8 cellular contexts compared by ENCODE assay signal in genomic region chr5:132962429-132962928, GRCh38. TPM values are rescaled to one million over a fixed set of nuclear protein-coding genes. Genes with fewer than 3 reads are reported as not detected.
DNase-seq lines count a peak whose midpoint lies in the region; ATAC-seq and TF ChIP-seq lines count a peak whose summit lies in the region.

No MANE protein-coding gene starts in this region.

- DNase-seq in AG04449 (ENCODE audit: low read depth, low spot score) = peak; percentile 19
- peak; percentile 54 for DNase-seq in GM10266 (ENCODE audit: extremely low spot score)
- DNase-seq in NCI-H2227 (lab: John Stamatoyannopoulos, UW; ENCODE audit: unreplicated experiment) = peak; percentile 49
- peak; percentile 8 to 13 for DNase-seq in activated CD4-positive, alpha-beta T cell treated with anti-CD3 and anti-CD28 coated beads, Interleukin-2, amount 50 U/mL, for 48 hours
- DNase-seq in fibroblast of the aortic adventitia (ENCODE audit: low read depth) = peak; percentile 81
- DNase-seq in natural killer cell treated with Interleukin-12 subunit alpha and Interleukin-12 subunit beta and Interleukin-15 and Interleukin-18, amount 100 ng/mL, for 72 hours (ENCODE audit: low spot score) = no peak
- DNase-seq in OCI-M2 (lab: John Stamatoyannopoulos, UW; ENCODE audit: unreplicated experiment) = no peak

- H3K4me3 Mint-ChIP-seq in natural killer cell treated with Interleukin-12 subunit alpha and Interleukin-12 subunit beta and Interleukin-15 and Interleukin-18, amount 100 ng/mL, for 72 hours = peak overlapping the region; percentile 92

- H3K27me3 Mint-ChIP-seq in natural killer cell treated with Interleukin-12 subunit alpha and Interleukin-12 subunit beta and Interleukin-15 and Interleukin-18, amount 100 ng/mL, for 72 hours = no peaks in the 10 kb centered on the region

- H3K9me3 Mint-ChIP-seq in natural killer cell treated with Interleukin-12 subunit alpha and Interleukin-12 subunit beta and Interleukin-15 and Interleukin-18, amount 100 ng/mL, for 72 hours = no peaks in the 10 kb centered on the region

- TF ChIP-seq CTCF in AG04449 (IDR thresholded peaks at IDR 0.05; ENCODE audit: insufficient read depth, low read length, missing control alignments) (no peak), GM10266 (IDR thresholded peaks at IDR 0.05; ENCODE audit: control insufficient read depth, insufficient read depth, low read depth, missing control alignments) (no peak), fibroblast of the aortic adventitia (IDR thresholded peaks at IDR 0.05; ENCODE audit: insufficient read depth, low read length) (no peak)

- ATAC-seq in natural killer cell treated with Interleukin-12 subunit alpha and Interleukin-12 subunit beta and Interleukin-15 and Interleukin-18, amount 100 ng/mL, for 72 hours = no peak
- ATAC-seq in GM19328 (IDR thresholded peaks at IDR 0.05; ENCODE audit: unreplicated experiment) = no peak

- peaks cover 15 to 38% of the 10 kb centered on the region in 2 donors for H3K4me1 Mint-ChIP-seq in natural killer cell treated with Interleukin-12 subunit alpha and Interleukin-12 subunit beta and Interleukin-15 and Interleukin-18, amount 100 ng/mL, for 72 hours (ENCODE audit: low read depth in 2 of 2)

- POLR2A ChIA-PET in AG04449 (lab: Yijun Ruan, JAX) = interaction anchor here (0.7 to 1.3 kb wide), 2 partner anchors 21 to 90 kb away, joined by 3 to 4 read pairs; partner anchors contain the start of gene HSPA4

- H3K4me3 ChIP-seq in AG04449 (ENCODE audit: low read depth, low read length) (peak overlapping the region; percentile 70), fibroblast of the aortic adventitia (ENCODE audit: low read depth, low read length) (peak overlapping the region; percentile 86)

- H3K36me3 Mint-ChIP-seq in natural killer cell treated with Interleukin-12 subunit alpha and Interleukin-12 subunit beta and Interleukin-15 and Interleukin-18, amount 100 ng/mL, for 72 hours = no peaks in the 10 kb centered on the region

- H3K27ac Mint-ChIP-seq in natural killer cell treated with Interleukin-12 subunit alpha and Interleukin-12 subunit beta and Interleukin-15 and Interleukin-18, amount 100 ng/mL, for 72 hours = peak overlapping the region; percentile 95 to 96

- CTCF ChIA-PET in AG04449 (lab: Yijun Ruan, JAX) = no interaction called here

RNA-seq across cellular contexts. Expression of gene AFF4, which starts 1.0 kb away (rescaled TPM):
- 43.2 and 87.7 TPM in 2 replicates for total RNA-seq in fibroblast of the aortic adventitia (ENCODE audit: low replicate concordance)
- total RNA-seq in natural killer cell treated with Interleukin-12 subunit alpha and Interleukin-12 subunit beta and Interleukin-15 and Interleukin-18, amount 100 ng/mL, for 72 hours = 10 to 100 TPM; 39.7 to 40.4 TPM

Comparison
In these comparisons a context has a peak if more than half of its experiments do, and no peak if none do; other contexts are left out.
1. DNase-seq: peak in AG04449 (single experiment), GM10266 (single experiment), NCI-H2227 (single experiment), activated CD4-positive, alpha-beta T cell treated with anti-CD3 and anti-CD28 coated beads, Interleukin-2, amount 50 U/mL, for 48 hours (2 of 2) and fibroblast of the aortic adventitia (single experiment); none in natural killer cell treated with Interleukin-12 subunit alpha and Interleukin-12 subunit beta and Interleukin-15 and Interleukin-18, amount 100 ng/mL, for 72 hours (single experiment) and OCI-M2 (single experiment).